8 cellular contexts compared by ENCODE assay signal in the genomic region with DNA sequence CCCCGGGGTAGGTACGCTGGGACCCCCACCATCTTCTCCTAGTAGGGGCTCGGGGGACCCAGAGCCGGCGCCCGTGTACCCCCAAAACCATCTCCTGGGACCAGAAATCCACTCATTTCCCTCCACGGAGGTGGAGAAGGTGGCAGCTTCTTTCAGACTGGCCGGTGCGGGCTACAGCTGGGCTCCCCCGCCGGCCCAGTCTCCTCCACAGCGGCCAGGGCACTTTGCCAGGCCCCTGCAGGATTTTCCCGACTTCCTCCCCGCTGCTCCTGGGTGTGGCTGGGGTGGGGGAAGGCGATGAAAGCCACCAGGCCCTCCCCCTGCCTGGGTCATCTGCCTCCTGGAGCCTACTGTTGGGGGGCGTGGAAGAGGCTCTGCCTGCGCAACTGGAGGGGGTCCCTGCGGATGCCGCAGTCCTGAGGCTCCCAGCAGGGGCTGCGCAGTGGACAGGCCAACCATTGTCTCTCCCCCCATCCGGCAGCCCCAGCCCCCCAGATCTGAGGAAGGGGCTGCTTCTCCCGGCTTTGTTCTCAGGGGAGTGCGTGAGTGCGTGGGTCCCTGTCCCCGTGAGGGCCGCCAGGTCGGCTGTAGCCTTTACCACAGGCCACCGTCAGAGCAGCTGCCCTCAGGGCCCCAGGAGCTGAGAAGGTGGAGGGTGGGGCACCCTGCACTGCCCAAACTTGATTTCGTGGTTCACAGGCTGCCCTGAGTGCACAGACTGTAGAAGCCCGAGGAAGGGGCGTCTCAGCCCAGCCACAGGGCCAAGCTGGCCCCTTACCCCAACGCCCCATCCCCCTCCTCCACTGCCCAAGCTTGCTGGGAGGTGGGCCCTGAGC. TPM values are rescaled to one million over a fixed set of nuclear protein-coding genes. Genes with fewer than 3 reads are reported as not detected.
DNase-seq lines count a peak whose midpoint lies in the region; ATAC-seq and TF ChIP-seq lines count a peak whose summit lies in the region.
"Had no signal": no experiment of that assay in that cellular context is flagged by ENCODE, and none has a peak within 500 bp of the region (broad histone marks: within the 10 kb centered on the region; RNA-seq: fewer than 3 reads in every experiment).

No MANE protein-coding gene starts in this region.

- H3K4me1 ChIP-seq in ES-I3 (ENCODE audit: insufficient read depth, low read length) (peaks cover 40% of the 10 kb centered on the region), right lobe of liver (peaks cover 0 to 10% (median 5%) of the 10 kb centered on the region in 4 donors), upper lobe of right lung (peaks cover 32% of the 10 kb centered on the region)

- H3K9me3 ChIP-seq in ES-I3 (ENCODE audit: control insufficient read depth, insufficient read depth, low read length) = no peaks in the 10 kb centered on the region
- no peaks in the 10 kb centered on the region for H3K9me3 ChIP-seq in right lobe of liver
- H3K9me3 ChIP-seq in upper lobe of right lung = no peaks in the 10 kb centered on the region

- peak; percentile 31 for DNase-seq in NCI-H2196 treated with DMSO at 0.1 percent for 48 hours (lab: John Stamatoyannopoulos, UW; ENCODE audit: unreplicated experiment)
- DNase-seq in cardiac fibroblast (ENCODE audit: low read depth in 2 of 2) = peak; percentile 71 to 75
- DNase-seq in right lobe of liver = peak in 1 of 3 donors; percentile 70
- peak; percentile 88 for DNase-seq in upper lobe of right lung

- WGBS in right lobe of liver (ENCODE audit: insufficient coverage, low coverage, low lambda C conversion rate, missing lambda C conversion rate) = 0% methylated on average over 3 of the region's 32 CpGs

- H3K4me3 ChIP-seq in cardiac fibroblast (replicated peaks in 1 of 2; ENCODE audit: low read depth in 2 of 2, low read length in 2 of 2) (peak overlapping the region; percentile 32 to 63), right lobe of liver (peak overlapping the region; percentile 62 to 74 (median 64)), upper lobe of right lung (peak overlapping the region; percentile 63)

- ATAC-seq in right lobe of liver (peak in 1 of 4 donors; percentile 9), upper lobe of right lung (peak; percentile 19), GM18858 (IDR thresholded peaks at IDR 0.05; ENCODE audit: unreplicated experiment) (no peak), GM18907 (IDR thresholded peaks at IDR 0.05; ENCODE audit: unreplicated experiment) (no peak)

- no peak for TF ChIP-seq CTCF in cardiac fibroblast (IDR thresholded peaks at IDR 0.05; ENCODE audit: low read depth, low read length)
- no peak for TF ChIP-seq CTCF in right lobe of liver (IDR thresholded peaks at IDR 0.05)
- TF ChIP-seq CTCF in upper lobe of right lung (IDR thresholded peaks at IDR 0.05) = no peak

- H3K36me3 ChIP-seq in ES-I3 (ENCODE audit: insufficient read depth, low read length) (no peaks in the 10 kb centered on the region), right lobe of liver (no peaks in the 10 kb centered on the region), upper lobe of right lung (no peaks in the 10 kb centered on the region)

- TF ChIP-seq POLR2A in right lobe of liver (IDR thresholded peaks at IDR 0.05) = no peak

- no peak overlapping the region for H3K27ac ChIP-seq in right lobe of liver
- H3K27ac ChIP-seq in upper lobe of right lung = peak overlapping the region; percentile 59

- H3K27me3 ChIP-seq in right lobe of liver = no peaks in the 10 kb centered on the region
- no peaks in the 10 kb centered on the region for H3K27me3 ChIP-seq in upper lobe of right lung

- intact Hi-C loops in right lobe of liver (cut with DNase I) = no loop called here
- intact Hi-C loops in upper lobe of right lung (cut with DNase I) = no loop called here

- peak overlapping the region; percentile 66 for H3K9ac ChIP-seq in ES-I3 (ENCODE audit: low read depth, low read length)

RNA-seq across cellular contexts. Expression of a gene that starts 1.3 kb away (rescaled TPM):
- total RNA-seq in right lobe of liver = 10 to 100 TPM; 14.2 to 44.5 (median 35.2) TPM
- total RNA-seq in upper lobe of right lung = 135 TPM

RNA-seq across cellular contexts. Expression of a gene that starts 7.9 kb away (rescaled TPM):
- 10 to 100 TPM; 16.3 to 98.7 (median 26.4) TPM for total RNA-seq in right lobe of liver
- total RNA-seq in upper lobe of right lung = 93.6 TPM

RNA-seq across cellular contexts. Expression of a gene that starts 21.3 kb away (rescaled TPM):
- total RNA-seq in right lobe of liver (10 to 100 TPM in 2 of 6 experiments, 1 to 10 TPM in 4; 1.6 to 21.5 (median 5.2) TPM), upper lobe of right lung (26.8 TPM)

RNA-seq across cellular contexts. Expression of a gene that starts 39.3 kb away (rescaled TPM):
- under 1 TPM in 4 of 6 experiments, not detected in 2; 0.18 to 0.46 (median 0.28) TPM for total RNA-seq in right lobe of liver
- 0.35 TPM for total RNA-seq in upper lobe of right lung
- total RNA-seq: activated CD8-positive, alpha-beta memory T cell treated with anti-CD3 and anti-CD28 coated beads for 36 hours had no signal

RNA-seq across cellular contexts. Expression of a gene that starts 52.9 kb away (rescaled TPM):
- not detected for total RNA-seq in right lobe of liver
- total RNA-seq in upper lobe of right lung = 0.55 TPM
- total RNA-seq: activated CD8-positive, alpha-beta memory T cell treated with anti-CD3 and anti-CD28 coated beads for 36 hours had no signal
